Comparison of ENCODE assay signal across 27 cellular contexts in genomic region chr7:29127527-29127926, GRCh38. TPM values are rescaled to one million over a fixed set of nuclear protein-coding genes. Genes with fewer than 3 reads are reported as not detected.
"Had no signal": no experiment of that assay in that cellular context is flagged by ENCODE, and none has a peak within 500 bp of the region (broad histone marks: within the 10 kb centered on the region; RNA-seq: fewer than 3 reads in every experiment).

No MANE protein-coding gene starts in this region.

- H3K4me1 Mint-ChIP-seq: activated naive CD4-positive, alpha-beta T cell treated with anti-CD3 and anti-CD28 coated beads, Interleukin-2, amount 50 U/mL, for 24 hours; naive thymus-derived CD8-positive, alpha-beta T cell; stimulated activated effector memory CD8-positive, alpha-beta T cell treated with anti-CD3 and anti-CD28 coated beads, Interleukin-12 subunit alpha, Interleukin-12 subunit beta, amount 100 ng/mL, for 72 hours; T-cell had no signal

- H3K27ac Mint-ChIP-seq: activated naive CD4-positive, alpha-beta T cell treated with anti-CD3 and anti-CD28 coated beads, Interleukin-2, amount 50 U/mL, for 24 hours; naive thymus-derived CD8-positive, alpha-beta T cell; stimulated activated effector memory CD8-positive, alpha-beta T cell treated with anti-CD3 and anti-CD28 coated beads, Interleukin-12 subunit alpha, Interleukin-12 subunit beta, amount 100 ng/mL, for 72 hours; T-cell; T-helper 2 cell treated with Interferon-gamma antibody and Interleukin-4, amounts not matched to agents 5 μg/mL and 100 μg/mL, for 36 hours had no signal

- H3K27ac ChIP-seq: esophagus muscularis mucosa, gastrocnemius medialis, lower lobe of right lung, pancreas, right lobe of liver, skin epidermis, stomach, suprapubic skin, tibial nerve had no signal

- DNase-seq: activated gamma-delta T cell treated with Interleukin-2 at 50 U/mL for 16 hours; activated T-cell treated with anti-CD3 and anti-CD28 coated beads, Interleukin-2, amount 50 U/mL, for 1 hour; anterior cingulate cortex; effector CD8-positive, alpha-beta T cell; gastrocnemius medialis; head of caudate nucleus; hypothalamus; left colon; lower lobe of right lung; naive thymus-derived CD8-positive, alpha-beta T cell; pancreas; right lobe of liver; stimulated activated CD4-positive, alpha-beta T cell treated with anti-CD3 and anti-CD28 coated beads, Interleukin-2, amount 100 ng/mL, for 24 hours; stomach; T-cell; uterus had no signal

- H3K4me1 ChIP-seq: esophagus muscularis mucosa, lower lobe of right lung, pancreas, right lobe of liver, stomach, suprapubic skin, tibial nerve, uterus had no signal

- H3K4me3 ChIP-seq: esophagus muscularis mucosa, gastrocnemius medialis, lower lobe of right lung, pancreas, right lobe of liver, skin epidermis, stomach, suprapubic skin, tibial nerve, uterus had no signal

- H3K9me3 ChIP-seq: esophagus muscularis mucosa, gastrocnemius medialis, lower lobe of right lung, pancreas, right lobe of liver, stomach, suprapubic skin, tibial nerve, uterus had no signal

- ATAC-seq: gastrocnemius medialis; lower lobe of right lung; naive thymus-derived CD8-positive, alpha-beta T cell; pancreas; right lobe of liver; stimulated activated effector memory CD8-positive, alpha-beta T cell treated with anti-CD3 and anti-CD28 coated beads, Interleukin-12 subunit alpha, Interleukin-12 subunit beta, amount 100 ng/mL, for 72 hours; T-cell had no signal

- H3K4me3 Mint-ChIP-seq: activated naive CD4-positive, alpha-beta T cell treated with anti-CD3 and anti-CD28 coated beads, Interleukin-2, amount 50 U/mL, for 24 hours; brain; stimulated activated effector memory CD8-positive, alpha-beta T cell treated with anti-CD3 and anti-CD28 coated beads, Interleukin-12 subunit alpha, Interleukin-12 subunit beta, amount 100 ng/mL, for 72 hours; T-cell; T-helper 2 cell treated with Interferon-gamma antibody and Interleukin-4, amounts not matched to agents 5 μg/mL and 100 μg/mL, for 36 hours had no signal

- H3K27me3 ChIP-seq: esophagus muscularis mucosa, gastrocnemius medialis, pancreas, right lobe of liver, stomach, suprapubic skin, tibial nerve, uterus had no signal

- FAIRE-seq: islet of Langerhans, pancreas, TTC549 had no signal

- H3K36me3 ChIP-seq: esophagus muscularis mucosa, gastrocnemius medialis, lower lobe of right lung, pancreas, right lobe of liver, stomach, suprapubic skin, tibial nerve, uterus had no signal

- H3K9me3 Mint-ChIP-seq: activated naive CD4-positive, alpha-beta T cell treated with anti-CD3 and anti-CD28 coated beads, Interleukin-2, amount 50 U/mL, for 24 hours; brain; naive thymus-derived CD8-positive, alpha-beta T cell; stimulated activated effector memory CD8-positive, alpha-beta T cell treated with anti-CD3 and anti-CD28 coated beads, Interleukin-12 subunit alpha, Interleukin-12 subunit beta, amount 100 ng/mL, for 72 hours; T-cell; T-helper 2 cell treated with Interferon-gamma antibody and Interleukin-4, amounts not matched to agents 5 μg/mL and 100 μg/mL, for 36 hours had no signal

- H3K36me3 Mint-ChIP-seq: activated naive CD4-positive, alpha-beta T cell treated with anti-CD3 and anti-CD28 coated beads, Interleukin-2, amount 50 U/mL, for 24 hours; brain; naive thymus-derived CD8-positive, alpha-beta T cell; stimulated activated effector memory CD8-positive, alpha-beta T cell treated with anti-CD3 and anti-CD28 coated beads, Interleukin-12 subunit alpha, Interleukin-12 subunit beta, amount 100 ng/mL, for 72 hours; T-cell had no signal

RNA-seq across cellular contexts. Expression of gene CPVL, which starts 18.8 kb away (rescaled TPM):
- total RNA-seq: pulmonary artery endothelial cell had no signal
